In genomic region chr14:76957224-76957881, GRCh38 we compare ENCODE assay signal across 8 cellular contexts.
DNase-seq lines count a peak whose midpoint lies in the region; ATAC-seq and TF ChIP-seq lines count a peak whose summit lies in the region.

No MANE protein-coding gene starts in this region.

- DNase-seq in Caki2 (ENCODE audit: low read depth) (peak; percentile 60), NCI-H1092 (lab: John Stamatoyannopoulos, UW) (peak; percentile 75), D341Med (ENCODE audit: low spot score) (no peak), NCI-H2029 treated with DMSO at 0.1 percent for 48 hours (lab: John Stamatoyannopoulos, UW) (no peak)
- peak; percentile 16 for DNase-seq in central memory CD4-positive, alpha-beta T cell

- no peaks in the 10 kb centered on the region for H3K9me3 Mint-ChIP-seq in nephron

- peak overlapping the region; percentile 14 to 47 (median 46) for H3K4me3 Mint-ChIP-seq in nephron

- H3K27me3 Mint-ChIP-seq in nephron (ENCODE audit: low read depth), result peaks cover 10% of the 10 kb centered on the region

- in situ Hi-C loops in Caki2 (cut with HindIII; ENCODE audit: low pct_unique_long_range_greater_than_20kb, low sequenced_read_pairs), result no loop called here

- no peaks in the 10 kb centered on the region for H3K36me3 Mint-ChIP-seq in nephron (ENCODE audit: low read depth)

- peaks cover 67% of the 10 kb centered on the region for H3K4me1 Mint-ChIP-seq in nephron

- no peak for TF ChIP-seq CTCF in nephron (IDR thresholded peaks at IDR 0.05; ENCODE audit: unreplicated experiment in 3 of 3)

- ATAC-seq in HG03460 (IDR thresholded peaks at IDR 0.05; ENCODE audit: unreplicated experiment), result no peak
- no peak for ATAC-seq in HG03442 (IDR thresholded peaks at IDR 0.05; ENCODE audit: unreplicated experiment)

- H3K27ac Mint-ChIP-seq in nephron, result peak overlapping the region; percentile 95 to 99 (median 98)

Comparison
In these comparisons a context has a peak if more than half of its experiments do, and no peak if none do; other contexts are left out.
1. DNase-seq: peak in Caki2 (single experiment), NCI-H1092 (single experiment) and central memory CD4-positive, alpha-beta T cell (single experiment); none in D341Med (single experiment) and NCI-H2029 treated with DMSO at 0.1 percent for 48 hours (single experiment).